In the genomic region with DNA sequence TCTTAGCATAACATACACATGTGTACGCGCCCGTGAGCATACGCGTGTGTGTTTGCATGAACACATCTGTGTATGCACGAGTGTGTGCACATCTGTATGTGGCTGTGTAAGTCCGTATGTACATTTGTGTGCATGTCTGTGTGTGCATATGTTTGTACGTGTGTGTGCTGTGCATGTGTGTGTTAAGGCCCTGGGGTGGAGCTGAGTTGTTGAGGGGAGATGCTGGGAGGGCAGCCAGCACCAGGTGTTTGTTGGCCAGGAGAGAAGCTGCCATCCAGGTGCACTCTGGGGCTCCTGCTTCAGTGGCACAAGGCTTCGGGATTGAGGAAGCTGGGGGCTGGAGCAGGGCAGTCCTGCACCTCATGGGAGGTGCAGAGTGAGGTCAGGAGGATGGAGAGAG, we compare ENCODE assay signal across 30 cellular contexts.
A peak's percentile ranks its signal among the peaks of the same experiment; 100 is the strongest.
DNase-seq lines count a peak whose midpoint lies in the region; ATAC-seq, FAIRE-seq and TF ChIP-seq lines count a peak whose summit lies in the region.
"Had no signal": no experiment of that assay in that cellular context is flagged by ENCODE, and none has a peak within 500 bp of the region (broad histone marks: within the 10 kb centered on the region; RNA-seq: fewer than 3 reads in every experiment).

No MANE protein-coding gene starts in this region.

- TF ChIP-seq POLR2A in H1 (IDR thresholded peaks at IDR 0.05; ENCODE audit: control extremely low read depth in 1 of 2, low read depth in 2 of 2, low read length in 2 of 2) = no peak

- H3K9me3 Mint-ChIP-seq in activated CD8-positive, alpha-beta memory T cell treated with anti-CD3 and anti-CD28 coated beads, Interleukin-2, amount 10 ng/mL, durations not matched to agents 7 days and 5 days (ENCODE audit: low read depth) = no peaks in the 10 kb centered on the region
- H3K9me3 Mint-ChIP-seq in glutamatergic neuron (ENCODE audit: unreplicated experiment) = peaks cover 8% of the 10 kb centered on the region
- H3K9me3 Mint-ChIP-seq: CD4-positive, CD25-positive, alpha-beta regulatory T cell; CD8-positive, alpha-beta memory T cell had no signal

- H3K4me3 Mint-ChIP-seq in activated CD8-positive, alpha-beta memory T cell treated with anti-CD3 and anti-CD28 coated beads, Interleukin-2, amount 10 ng/mL, durations not matched to agents 7 days and 5 days = no peak overlapping the region
- H3K4me3 Mint-ChIP-seq in T-helper 17 cell (no peak overlapping the region), glutamatergic neuron (ENCODE audit: unreplicated experiment) (peak overlapping the region; percentile 54)
- H3K4me3 Mint-ChIP-seq: CD14-positive monocyte; CD4-positive, CD25-positive, alpha-beta regulatory T cell had no signal

- no peak for TF ChIP-seq RAD21 in H1 (IDR thresholded peaks at IDR 0.05 in 1 of 2, conservative IDR thresholded peaks at IDR 0.05 in 1 of 2; ENCODE audit: low read depth in 2 of 2, low read length in 2 of 2)

- no peak for ATAC-seq in activated CD8-positive, alpha-beta memory T cell treated with anti-CD3 and anti-CD28 coated beads, Interleukin-2, amount 10 ng/mL, durations not matched to agents 7 days and 5 days
- no peak for ATAC-seq in T-helper 17 cell
- ATAC-seq in GM18870 (IDR thresholded peaks at IDR 0.05; ENCODE audit: unreplicated experiment) = no peak
- ATAC-seq: GM12878 had no signal

- TF ChIP-seq EP300 in H1 (IDR thresholded peaks at IDR 0.05; ENCODE audit: borderline replicate concordance in 1 of 2, low read depth in 2 of 2, low read length in 2 of 2) = no peak

- no peak overlapping the region for H3K27ac ChIP-seq in H1 (ENCODE audit: low read depth, low read length)
- H3K27ac ChIP-seq: BLaER1 had no signal

- peak; percentile 26 for DNase-seq in activated CD8-positive, alpha-beta memory T cell treated with anti-CD3 and anti-CD28 coated beads, Interleukin-2, amount 50 U/mL, for 48 hours
- DNase-seq in activated CD8-positive, alpha-beta memory T cell treated with anti-CD3 and anti-CD28 coated beads, Interleukin-2, amount 10 ng/mL, durations not matched to agents 7 days and 5 days = no peak
- no peak for DNase-seq in T-helper 17 cell
- peak in 1 of 2 experiments; percentile 37 for DNase-seq in H1 (ENCODE audit: low read depth in 1 of 2, low spot score in 2 of 2)
- no peak for DNase-seq in glutamatergic neuron
- no peak for DNase-seq in activated CD4-positive, alpha-beta T cell treated with anti-CD3 and anti-CD28 coated beads, Interleukin-2, amount 50 U/mL, for 1 hour
- no peak for DNase-seq in SIG-M5 (lab: John Stamatoyannopoulos, UW)
- DNase-seq: 8988T; ACHN; BE2C; C1 segment of cervical spinal cord; CD4-positive, alpha-beta memory T cell; CD4-positive, CD25-positive, alpha-beta regulatory T cell; CD8-positive, alpha-beta memory T cell; COR-L47; DMS 273 treated with DMSO at 0.1 percent for 48 hours; DMS153; DMS53; DMS79; DND-41; EL; GDM1 had no signal

- peaks cover 0 to 17% (median 12%) of the 10 kb centered on the region in 4 experiments; a peak in 4 of 7 replicates for H3K27me3 ChIP-seq in H1 (replicated peaks in 1 of 4; ENCODE audit: control insufficient read depth in 3 of 4, extremely low read depth in 1 of 4, insufficient read depth in 3 of 4, low read length in 3 of 4)
- H3K27me3 ChIP-seq: BE2C, BLaER1 had no signal

- no peak overlapping the region for H3K14ac ChIP-seq in H1 (ENCODE audit: insufficient read length)

- no peak overlapping the region for H4K5ac ChIP-seq in H1 (ENCODE audit: insufficient read length, low read depth, low read length)

- H2BK120ac ChIP-seq in H1 (replicated peaks; ENCODE audit: low read depth, low read length) = no peak overlapping the region

- H3K9ac ChIP-seq in H1 (replicated peaks in 1 of 4; ENCODE audit: extremely low read depth in 1 of 4, low read depth in 3 of 4, low read length in 3 of 4) = no peak overlapping the region
- H3K9ac ChIP-seq: BLaER1 had no signal

- no peak overlapping the region for H4K8ac ChIP-seq in H1 (ENCODE audit: extremely low read depth, insufficient read depth, low read length)

- no peak overlapping the region for H3K23ac ChIP-seq in H1 (ENCODE audit: insufficient read length)

- H3K36me3 Mint-ChIP-seq in activated CD8-positive, alpha-beta memory T cell treated with anti-CD3 and anti-CD28 coated beads, Interleukin-2, amount 10 ng/mL, durations not matched to agents 7 days and 5 days = no peaks in the 10 kb centered on the region
- peaks cover 3% of the 10 kb centered on the region for H3K36me3 Mint-ChIP-seq in T-helper 17 cell (ENCODE audit: low read depth)
- H3K36me3 Mint-ChIP-seq in glutamatergic neuron (ENCODE audit: unreplicated experiment) = no peaks in the 10 kb centered on the region
- H3K36me3 Mint-ChIP-seq: CD14-positive monocyte; CD4-positive, alpha-beta memory T cell; CD4-positive, CD25-positive, alpha-beta regulatory T cell; CD8-positive, alpha-beta memory T cell had no signal

- H4K20me1 ChIP-seq in H1 (replicated peaks in 1 of 2; ENCODE audit: control insufficient read depth in 1 of 2, insufficient read depth in 2 of 2, low read length in 2 of 2) = no peaks in the 10 kb centered on the region
- H4K20me1 ChIP-seq: BLaER1 had no signal

- no peak overlapping the region for H2BK12ac ChIP-seq in H1 (ENCODE audit: low read depth, low read length)

- H3K79me1 ChIP-seq in H1 (ENCODE audit: low read depth, low read length) = no peaks in the 10 kb centered on the region

- CTCF ChIA-PET in activated CD8-positive, alpha-beta memory T cell treated with anti-CD3 and anti-CD28 coated beads, Interleukin-2, amount 10 ng/mL, durations not matched to agents 7 days and 5 days (lab: Charles Lee) = interaction anchor here (1.1 to 1.9 kb wide), 2 partner anchors 237 to 238 kb away, joined by 3 to 5 read pairs; no protein-coding TSS in a partner anchor
- CTCF ChIA-PET in H1 (lab: Charles Lee; ENCODE audit: partially characterized antibody) = interaction anchor here (0.7 to 8.7 kb wide), 19 partner anchors 20 to 390 kb away, joined by 3 to 97 read pairs (median 4); partner anchors contain the start of gene RET

- TF ChIP-seq CTCF in H1 (IDR thresholded peaks at IDR 0.05; ENCODE audit: control extremely low read depth in 1 of 3, insufficient read depth in 1 of 3, low read depth in 1 of 3, low read length in 3 of 3) = no peak
- TF ChIP-seq CTCF in glutamatergic neuron (IDR thresholded peaks at IDR 0.05; ENCODE audit: partially characterized antibody, unreplicated experiment) = no peak

- no peak overlapping the region; a peak in 1 of 4 replicates for H3K4me2 ChIP-seq in H1 (ENCODE audit: insufficient read depth in 1 of 2, low read depth in 2 of 2, low read length in 2 of 2)

- H3K4me1 Mint-ChIP-seq in activated CD8-positive, alpha-beta memory T cell treated with anti-CD3 and anti-CD28 coated beads, Interleukin-2, amount 10 ng/mL, durations not matched to agents 7 days and 5 days = peaks cover 5% of the 10 kb centered on the region
- H3K4me1 Mint-ChIP-seq in T-helper 17 cell (peaks cover 9% of the 10 kb centered on the region), glutamatergic neuron (ENCODE audit: low read depth, unreplicated experiment) (peaks cover 9% of the 10 kb centered on the region)

- H3K23me2 ChIP-seq in H1 (ENCODE audit: low read depth, low read length) = 0 out of 2 replicates have a peak, but pooled peaks cover 3% of the 10 kb centered on the region

- H3K56ac ChIP-seq in H1 (replicated peaks; ENCODE audit: insufficient read length, low read depth, low read length) = no peak overlapping the region

- POLR2A ChIA-PET in H1 (lab: Charles Lee; ENCODE audit: partially characterized antibody) = no interaction called here

- no peaks in the 10 kb centered on the region for H3K9me3 ChIP-seq in T-helper 17 cell (ENCODE audit: control insufficient read depth, low read length, poor library complexity, severe bottlenecking)
- H3K9me3 ChIP-seq in H1 (ENCODE audit: insufficient read depth in 2 of 2, low read depth in 1 of 2, low read length in 1 of 2) = no peaks in the 10 kb centered on the region
- H3K9me3 ChIP-seq: BE2C, BLaER1 had no signal

- H2BK20ac ChIP-seq in H1 (ENCODE audit: low read length) = no peak overlapping the region

- no peak overlapping the region for H2AFZ ChIP-seq in H1 (ENCODE audit: low read length)

- peak overlapping the region; percentile 75; the same call in 1 of the 2 replicates for H2AK5ac ChIP-seq in H1 (ENCODE audit: low read depth, low read length)

- WGBS in H1 (ENCODE audit: extremely low coverage in 1 of 2, insufficient coverage in 1 of 2, insufficient read length in 1 of 2, insufficient replicate concordance in 2 of 2, low coverage in 1 of 2, low lambda C conversion rate in 2 of 2, missing lambda C conversion rate in 1 of 2), 2 experiments = 90% methylated on average over 9 of the region's 9 CpGs; no CpG with 5 or more reads in 1 of the 2 experiments

- no peak overlapping the region for H3K4ac ChIP-seq in H1 (replicated peaks; ENCODE audit: insufficient read length, low read depth, low read length)

- H3K79me2 ChIP-seq in H1 (ENCODE audit: control insufficient read depth in 1 of 2, insufficient read depth in 2 of 2, low read length in 2 of 2) = no peaks in the 10 kb centered on the region

- H3K4me3 ChIP-seq in H1 (ENCODE audit: extremely low read depth in 1 of 4, insufficient read depth in 2 of 4, low read depth in 3 of 4, low read length in 4 of 4) = no peak overlapping the region
- H3K4me3 ChIP-seq: BLaER1, GM12878 had no signal

- peaks cover 37% of the 10 kb centered on the region for H3K27me3 Mint-ChIP-seq in activated CD8-positive, alpha-beta memory T cell treated with anti-CD3 and anti-CD28 coated beads, Interleukin-2, amount 10 ng/mL, durations not matched to agents 7 days and 5 days
- H3K27me3 Mint-ChIP-seq in T-helper 17 cell (peaks cover 53% of the 10 kb centered on the region), glutamatergic neuron (ENCODE audit: unreplicated experiment) (peaks cover 13% of the 10 kb centered on the region)

- FAIRE-seq in H1 (lab: Jason Lieb, UNC) = no peak
- FAIRE-seq: A204.1, GM12878, GM12892, GM18507, GM19239 had no signal

- no peak overlapping the region for H4K91ac ChIP-seq in H1 (replicated peaks; ENCODE audit: insufficient read length, low read length)

- H3K18ac ChIP-seq in H1 (ENCODE audit: extremely low read depth, low read length) = no peak overlapping the region

- H3K36me3 ChIP-seq in H1 (ENCODE audit: control insufficient read depth in 2 of 4, insufficient read depth in 4 of 4, low read length in 3 of 4) = no peaks in the 10 kb centered on the region
- H3K36me3 ChIP-seq: BE2C, BLaER1 had no signal

- peaks cover 0 to 2% (median under 1%) of the 10 kb centered on the region in 4 experiments; a peak in 2 of 7 replicates for H3K4me1 ChIP-seq in H1 (replicated peaks in 1 of 4; ENCODE audit: control insufficient read depth in 3 of 4, insufficient read depth in 4 of 4, low read length in 3 of 4)

- no peak overlapping the region; the same call in 1 of the 2 replicates for H2BK5ac ChIP-seq in H1 (ENCODE audit: low read depth, low read length)

- no peak overlapping the region for H3K27ac Mint-ChIP-seq in activated CD8-positive, alpha-beta memory T cell treated with anti-CD3 and anti-CD28 coated beads, Interleukin-2, amount 10 ng/mL, durations not matched to agents 7 days and 5 days
- H3K27ac Mint-ChIP-seq in T-helper 17 cell = peak overlapping the region; percentile 45
- H3K27ac Mint-ChIP-seq in glutamatergic neuron (ENCODE audit: unreplicated experiment) = no peak overlapping the region
- H3K27ac Mint-ChIP-seq: CD4-positive, alpha-beta memory T cell; CD4-positive, CD25-positive, alpha-beta regulatory T cell had no signal

- H2BK15ac ChIP-seq in H1 (ENCODE audit: low read length) = no peak overlapping the region

TF ChIP-seq in H1, 55 proteins besides CTCF, POLR2A, EP300 and RAD21 (continues in another document):
- no peak for TF ChIP-seq SUZ12 (IDR thresholded peaks at IDR 0.05; ENCODE audit: low read length)
